Comparison of ENCODE assay signal across 16 cellular contexts in genomic region chr17:72456026-72456569, GRCh38.
DNase-seq lines count a peak whose midpoint lies in the region; ATAC-seq, FAIRE-seq and TF ChIP-seq lines count a peak whose summit lies in the region.
"Had no signal": no experiment of that assay in that cellular context is flagged by ENCODE, and none has a peak within 500 bp of the region (broad histone marks: within the 10 kb centered on the region; RNA-seq: fewer than 3 reads in every experiment).

No MANE protein-coding gene starts in this region.

- no peak overlapping the region for H2AFZ ChIP-seq in fibroblast of lung (ENCODE audit: low read length)

- peaks cover 71% of the 10 kb centered on the region for H3K36me3 Mint-ChIP-seq in Calu3 (ENCODE audit: insufficient read depth, unreplicated experiment)
- H3K36me3 Mint-ChIP-seq: CD14-positive monocyte had no signal

- H3K27ac ChIP-seq in Peyer's patch (peak overlapping the region in 3 of 4 donors; percentile 63 to 74 (median 68)), fibroblast of lung (ENCODE audit: insufficient read depth, low read length) (no peak overlapping the region), pancreas (peak overlapping the region in 1 of 4 donors; percentile 8)

- H3K4me2 ChIP-seq in fibroblast of lung (ENCODE audit: extremely low read depth, insufficient read depth, low read length), result peak overlapping the region; percentile 33

- H3K27me3 Mint-ChIP-seq in Calu3 (ENCODE audit: unreplicated experiment), result no peaks in the 10 kb centered on the region

- H3K9me3 Mint-ChIP-seq in Calu3 (ENCODE audit: low read depth, unreplicated experiment), result no peaks in the 10 kb centered on the region
- H3K9me3 Mint-ChIP-seq: neural crest cell had no signal

- ATAC-seq in pancreas, result peak; percentile 53 to 81 (median 75)
- no peak for ATAC-seq in GM19395 (IDR thresholded peaks at IDR 0.05; ENCODE audit: unreplicated experiment)
- ATAC-seq in HG02623 (IDR thresholded peaks at IDR 0.05; ENCODE audit: unreplicated experiment), result no peak

- H3K9ac ChIP-seq in fibroblast of lung (ENCODE audit: insufficient read depth, low read length), result no peak overlapping the region

- CTCF ChIA-PET in Calu3 (lab: Charles Lee), result interaction anchor here (0.6 to 1.4 kb wide), 4 partner anchors 159 to 1336 kb away, joined by 3 to 6 read pairs (median 4); no protein-coding TSS in a partner anchor

- peak overlapping the region; percentile 18 for H3K4me3 Mint-ChIP-seq in Calu3 (ENCODE audit: low read depth, unreplicated experiment)
- H3K4me3 Mint-ChIP-seq: CD14-positive monocyte, H9, neural crest cell had no signal

- H3K4me1 Mint-ChIP-seq in Calu3 (ENCODE audit: low read depth, unreplicated experiment), result peaks cover 77% of the 10 kb centered on the region
- H3K4me1 Mint-ChIP-seq: CD14-positive monocyte, neural crest cell had no signal

- H3K79me2 ChIP-seq in fibroblast of lung (ENCODE audit: control insufficient read depth, insufficient read depth, low read length), result no peaks in the 10 kb centered on the region

- no TSS peak for BruUV-seq in Calu3 (replicated peaks; lab: Mats Ljungman, UMichigan)

- H3K27me3 ChIP-seq in Peyer's patch (no peaks in the 10 kb centered on the region), fibroblast of lung (ENCODE audit: control insufficient read depth, insufficient read depth, low read length) (no peaks in the 10 kb centered on the region), pancreas (no peaks in the 10 kb centered on the region)

- intact Hi-C loops in Calu3 (cut with micrococcal nuclease; ENCODE audit: unreplicated experiment), result loop anchor here (5.0 kb wide), 1 partner anchor 49 kb away; no protein-coding TSS in a partner anchor
- intact Hi-C loops in pancreas (cut with DNase I), result no loop called here

- H3K9me3 ChIP-seq in Peyer's patch (no peaks in the 10 kb centered on the region), fibroblast of lung (ENCODE audit: control insufficient read depth, insufficient read depth, low read depth, low read length) (no peaks in the 10 kb centered on the region), pancreas (no peaks in the 10 kb centered on the region)

- WGBS in pancreas, 2 donors, result 62 to 77% methylated on average over 6 of the region's 6 CpGs

- H3K27ac Mint-ChIP-seq in Calu3 (ENCODE audit: unreplicated experiment), result no peak overlapping the region
- H3K27ac Mint-ChIP-seq: CD14-positive monocyte, H9 had no signal

- H4K20me1 ChIP-seq in fibroblast of lung (ENCODE audit: control insufficient read depth, extremely low read depth, insufficient read depth, low read length), result no peaks in the 10 kb centered on the region

- no peak for FAIRE-seq in pancreas (lab: Jason Lieb, UNC)

- no peaks in the 10 kb centered on the region for H3K36me3 ChIP-seq in Peyer's patch
- H3K36me3 ChIP-seq in fibroblast of lung (ENCODE audit: control insufficient read depth, insufficient read depth, low read length), result no peaks in the 10 kb centered on the region
- H3K36me3 ChIP-seq in pancreas, result no peaks in the 10 kb centered on the region

- TF ChIP-seq CTCF in Calu3 (IDR thresholded peaks at IDR 0.05; ENCODE audit: unreplicated experiment), result no peak
- TF ChIP-seq CTCF in Peyer's patch (IDR thresholded peaks at IDR 0.05), result no peak
- no peak for TF ChIP-seq CTCF in fibroblast of lung (conservative IDR thresholded peaks at IDR 0.05 in 1 of 2, IDR thresholded peaks at IDR 0.05 in 1 of 2; ENCODE audit: low read depth in 1 of 2, low read length in 2 of 2)
- TF ChIP-seq CTCF in pancreas (IDR thresholded peaks at IDR 0.05), result no peak

- DNase-seq in Calu3 (peak; percentile 79), Peyer's patch (peak in 2 of 3 donors; percentile 70 to 85), fibroblast of lung (ENCODE audit: low read depth in 2 of 2) (peak; percentile 56 to 84), pancreas (no peak), NCI-H2107 treated with DMSO at 0.1 percent for 48 hours (lab: John Stamatoyannopoulos, UW; ENCODE audit: unreplicated experiment) (no peak), DMS114 treated with DMSO at 0.1 percent for 48 hours (lab: John Stamatoyannopoulos, UW; ENCODE audit: unreplicated experiment) (no peak)
- DNase-seq: activated CD4-positive, alpha-beta T cell treated with anti-CD3 and anti-CD28 coated beads for 48 hours; activated naive CD4-positive, alpha-beta T cell treated with anti-CD3 and anti-CD28 coated beads, Interleukin-2, amount 50 U/mL, for 16 hours; H9; Karpas-422; NCI-H524 treated with DMSO at 0.1 percent for 48 hours; stimulated activated CD4-positive, alpha-beta T cell treated with anti-CD3 and anti-CD28 coated beads, Interleukin-2, amount 100 ng/mL, for 48 hours had no signal

- no peak overlapping the region for H3K4me3 ChIP-seq in Peyer's patch
- no peak overlapping the region for H3K4me3 ChIP-seq in fibroblast of lung (replicated peaks in 1 of 4; ENCODE audit: control extremely low read depth in 1 of 4, insufficient read depth in 1 of 4, low read depth in 3 of 4, low read length in 4 of 4)
- no peak overlapping the region for H3K4me3 ChIP-seq in pancreas

- H3K4me1 ChIP-seq in Peyer's patch, result peaks cover 0 to 23% (median 1%) of the 10 kb centered on the region in 4 donors
- H3K4me1 ChIP-seq in fibroblast of lung (ENCODE audit: control insufficient read depth, extremely low read depth, insufficient read depth, low read length), result peaks cover 3% of the 10 kb centered on the region
- peaks cover 0 to 3% (median 0%) of the 10 kb centered on the region in 3 donors for H3K4me1 ChIP-seq in pancreas

- TF ChIP-seq POLR2A in Peyer's patch (IDR thresholded peaks at IDR 0.05), result no peak

Comparison
In these comparisons a context has a peak if more than half of its experiments do, and no peak if none do; other contexts are left out.
1. DNase-seq: peak in Calu3 (single experiment), Peyer's patch (2 of 3) and fibroblast of lung (2 of 2); none in pancreas (0 of 6), NCI-H2107 treated with DMSO at 0.1 percent for 48 hours (single experiment) and DMS114 treated with DMSO at 0.1 percent for 48 hours (single experiment).
2. ATAC-seq: peak in pancreas (4 of 4); none in GM19395 (single experiment) and HG02623 (single experiment).